30 cellular contexts compared by ENCODE assay signal in genomic region chr4:22531226-22531625, GRCh38.
"Had no signal": no experiment of that assay in that cellular context is flagged by ENCODE, and none has a peak within 500 bp of the region (broad histone marks: within the 10 kb centered on the region; RNA-seq: fewer than 3 reads in every experiment).

No MANE protein-coding gene starts in this region.

- H3K36me3 ChIP-seq: brain microvascular endothelial cell, gastrocnemius medialis, neural progenitor cell, thoracic aorta, WERI-Rb-1 had no signal

- DNase-seq: activated CD4-positive, alpha-beta T cell treated with anti-CD3 and anti-CD28 coated beads for 48 hours; activated CD4-positive, alpha-beta T cell treated with anti-CD3 and anti-CD28 coated beads, Interleukin-2, amount 50 U/mL, for 48 hours; activated CD8-positive, alpha-beta memory T cell treated with anti-CD3 and anti-CD28 coated beads, Interleukin-2, amount 50 U/mL, for 4 hours; activated gamma-delta T cell treated with Interleukin-2 at 50 U/mL for 16 hours; activated naive CD4-positive, alpha-beta T cell treated with anti-CD3 and anti-CD28 coated beads, Interleukin-2, amount 50 U/mL, for 16 hours; activated T-cell treated with anti-CD3 and anti-CD28 coated beads, Interleukin-2, amount 50 U/mL, for 1 hour; amniotic stem cell; brain microvascular endothelial cell; caudate nucleus; endodermal cell; gastrocnemius medialis; mucosa of descending colon; naive B cell; occipital lobe; psoas muscle; stimulated activated CD4-positive, alpha-beta T cell treated with anti-CD3 and anti-CD28 coated beads, Interleukin-12 subunit alpha, Interleukin-12 subunit beta, amount 100 ng/mL, for 4 hours; stimulated activated CD4-positive, alpha-beta T cell treated with anti-CD3 and anti-CD28 coated beads, Interleukin-4, amount 100 ng/mL, for 1 hour; SW 1271; T-helper 9 cell; trophoblast cell; WERI-Rb-1 had no signal

- H3K4me3 ChIP-seq: gastrocnemius medialis, lung, mucosa of descending colon, neural progenitor cell, psoas muscle, thoracic aorta had no signal

- H3K27ac ChIP-seq: brain microvascular endothelial cell, gastrocnemius medialis, neural progenitor cell, parathyroid adenoma, psoas muscle, thoracic aorta, WERI-Rb-1 had no signal

- H3K9ac ChIP-seq: neural progenitor cell, parathyroid adenoma had no signal

- H3K4me2 ChIP-seq: neural progenitor cell had no signal

- H3K79me2 ChIP-seq: parathyroid adenoma had no signal

- H3K27me3 ChIP-seq: brain microvascular endothelial cell, gastrocnemius medialis, neural progenitor cell had no signal

- H3K4me1 ChIP-seq: gastrocnemius medialis, neural progenitor cell, parathyroid adenoma, psoas muscle had no signal

- ATAC-seq: activated CD4-positive, CD25-positive, alpha-beta regulatory T cell treated with anti-CD3 and anti-CD28 coated beads, Interleukin-2, amount 50 U/mL, for 24 hours; activated T-helper 17 cell treated with anti-CD3 and anti-CD28 coated beads, Interleukin-2, amount 50 U/mL, for 72 hours; esophagus mucosa; gastrocnemius medialis; left lobe of liver; mucosa of descending colon; psoas muscle; stimulated activated effector memory CD8-positive, alpha-beta T cell treated with anti-CD3 and anti-CD28 coated beads, Interleukin-12 subunit alpha, Interleukin-12 subunit beta, amount 100 ng/mL, for 72 hours had no signal

- H2AFZ ChIP-seq: neural progenitor cell, parathyroid adenoma had no signal
